In the genomic region with DNA sequence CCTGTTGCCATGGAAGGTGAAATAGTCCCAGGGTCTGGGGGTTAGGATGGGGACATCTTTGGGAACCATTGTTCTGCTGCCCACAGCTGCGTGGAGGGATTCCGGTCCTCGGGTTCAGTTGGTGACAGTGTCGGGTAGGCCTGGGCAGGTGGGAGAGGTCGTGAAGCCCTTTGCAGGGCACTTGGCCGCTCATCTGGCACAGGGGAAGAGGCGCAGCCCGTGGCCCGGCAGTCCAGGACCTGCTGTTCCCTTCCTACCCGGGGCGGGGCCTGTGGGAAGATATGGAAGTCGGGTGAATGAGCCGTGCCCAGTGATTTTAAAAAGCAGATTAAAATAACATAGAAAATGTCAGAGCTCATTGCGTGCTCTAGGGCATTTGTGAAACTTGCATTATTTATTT, we compare ENCODE assay signal across 25 cellular contexts. TPM values are rescaled to one million over a fixed set of nuclear protein-coding genes. Genes with fewer than 3 reads are reported as not detected.
A peak's percentile ranks its signal among the peaks of the same experiment; 100 is the strongest.
DNase-seq lines count a peak whose midpoint lies in the region; ATAC-seq, FAIRE-seq and TF ChIP-seq lines count a peak whose summit lies in the region.
"Had no signal": no experiment of that assay in that cellular context is flagged by ENCODE, and none has a peak within 500 bp of the region (broad histone marks: within the 10 kb centered on the region; RNA-seq: fewer than 3 reads in every experiment).

No MANE protein-coding gene starts in this region.

- H2BK5ac ChIP-seq in H9 (ENCODE audit: insufficient read length, low read length): no peak overlapping the region

- no peak overlapping the region for H3T11ph ChIP-seq in H9 (ENCODE audit: low read length)

- H4K8ac ChIP-seq in H9 (replicated peaks; ENCODE audit: insufficient read length, low read depth, low read length): no peak overlapping the region

- no peaks in the 10 kb centered on the region for H3K23me2 ChIP-seq in H9 (ENCODE audit: insufficient read length, low read depth, low read length, poor library complexity, severe bottlenecking)

- H4K20me1 ChIP-seq in H9 (ENCODE audit: control insufficient read depth, insufficient read depth, insufficient read length) (no peaks in the 10 kb centered on the region), astrocyte (ENCODE audit: insufficient read depth, low read length) (peaks cover 87% of the 10 kb centered on the region)

- H3K27ac ChIP-seq in H9 (ENCODE audit: insufficient read length, low read depth, low read length): no peak overlapping the region
- H3K27ac ChIP-seq in astrocyte (ENCODE audit: low read depth, low read length): no peak overlapping the region
- H3K27ac ChIP-seq in small intestine (ENCODE audit: low read depth in 1 of 2, low read length in 1 of 2): no peak overlapping the region
- H3K27ac ChIP-seq: A549, C4-2B, SJSA1 had no signal

- H3K27me3 ChIP-seq in H9 (ENCODE audit: insufficient read depth, low read length) (no peaks in the 10 kb centered on the region), astrocyte (ENCODE audit: insufficient read depth, low read length) (no peaks in the 10 kb centered on the region), small intestine (ENCODE audit: control insufficient read depth in 2 of 2, insufficient read depth in 2 of 2, low read length in 2 of 2) (no peaks in the 10 kb centered on the region)
- H3K27me3 ChIP-seq: SJSA1 had no signal

- no peak overlapping the region for H4K5ac ChIP-seq in H9 (ENCODE audit: insufficient read length, low read depth, low read length)

- H3K4me2 ChIP-seq in H9 (ENCODE audit: insufficient read depth, insufficient read length, low read length) (no peak overlapping the region), astrocyte (ENCODE audit: low read length) (no peak overlapping the region)
- H3K4me2 ChIP-seq: A549 had no signal

- TF ChIP-seq CTCF in H9 (conservative IDR thresholded peaks at IDR 0.05) (no peak), astrocyte (IDR thresholded peaks at IDR 0.05; ENCODE audit: insufficient read depth, low read depth, low read length) (no peak), nephron progenitor cell (IDR thresholded peaks at IDR 0.05) (no peak)

- H3K4me1 Mint-ChIP-seq in H9: no peaks in the 10 kb centered on the region; a peak in 1 of 4 replicates
- peaks cover 7% of the 10 kb centered on the region for H3K4me1 Mint-ChIP-seq in astrocyte (ENCODE audit: low read depth, unreplicated experiment)
- peaks cover 31% of the 10 kb centered on the region for H3K4me1 Mint-ChIP-seq in nephron progenitor cell

- H3K9me3 ChIP-seq in H9 (ENCODE audit: control insufficient read depth, low read depth, low read length) (no peaks in the 10 kb centered on the region), astrocyte (ENCODE audit: insufficient read depth, low read depth, low read length) (no peaks in the 10 kb centered on the region), small intestine (ENCODE audit: control insufficient read depth, low read depth) (no peaks in the 10 kb centered on the region)
- H3K9me3 ChIP-seq: A549, Caco-2, SJSA1 had no signal

- H3K4me1 ChIP-seq in H9 (ENCODE audit: insufficient read depth, low read length) (no peaks in the 10 kb centered on the region), astrocyte (ENCODE audit: insufficient read depth, low read length) (peaks cover 7% of the 10 kb centered on the region), small intestine (ENCODE audit: control insufficient read depth in 2 of 2, insufficient read depth in 1 of 2, low read depth in 1 of 2, low read length in 1 of 2) (no peaks in the 10 kb centered on the region)
- H3K4me1 ChIP-seq: A549, Caco-2, SJSA1 had no signal

- H3K4me3 Mint-ChIP-seq in H9 (no peak overlapping the region), astrocyte (ENCODE audit: unreplicated experiment) (no peak overlapping the region), nephron progenitor cell (no peak overlapping the region)
- H3K4me3 Mint-ChIP-seq: CD8-positive, alpha-beta T cell had no signal

- H3K36me3 ChIP-seq in astrocyte (ENCODE audit: insufficient read depth, low read length): no peaks in the 10 kb centered on the region
- no peaks in the 10 kb centered on the region for H3K36me3 ChIP-seq in small intestine (ENCODE audit: control insufficient read depth in 2 of 2, insufficient read depth in 2 of 2, low read length in 2 of 2)

- no peak overlapping the region for H2BK12ac ChIP-seq in H9 (ENCODE audit: insufficient read length, low read depth, low read length)

- ATAC-seq in HG02588 (IDR thresholded peaks at IDR 0.05; ENCODE audit: unreplicated experiment): no peak
- ATAC-seq in GM19455 (IDR thresholded peaks at IDR 0.05; ENCODE audit: unreplicated experiment): no peak
- ATAC-seq: A549; CD8-positive, alpha-beta T cell; HCT116 had no signal

- no peak overlapping the region for H2AK5ac ChIP-seq in H9 (ENCODE audit: insufficient read length, low read length)

- 0 out of 5 replicates have a peak, but pooled peaks cover 0 to 2% of the 10 kb centered on the region in 2 experiments for H3K9me3 Mint-ChIP-seq in H9
- no peaks in the 10 kb centered on the region for H3K9me3 Mint-ChIP-seq in astrocyte (ENCODE audit: unreplicated experiment)
- no peaks in the 10 kb centered on the region for H3K9me3 Mint-ChIP-seq in nephron progenitor cell
- H3K9me3 Mint-ChIP-seq: CD8-positive, alpha-beta T cell had no signal

- H3K4me3 ChIP-seq in astrocyte (ENCODE audit: insufficient read depth, low read depth, low read length): no peak overlapping the region
- H3K4me3 ChIP-seq in small intestine (ENCODE audit: low read depth in 1 of 2, low read length in 2 of 2): no peak overlapping the region
- H3K4me3 ChIP-seq: A549, SJSA1 had no signal

- no peak overlapping the region for H3K18ac ChIP-seq in H9 (ENCODE audit: insufficient read length, low read depth, low read length)

- H2BK120ac ChIP-seq in H9 (ENCODE audit: low read depth, low read length, poor library complexity, severe bottlenecking): no peak overlapping the region

- H2BK15ac ChIP-seq in H9 (ENCODE audit: low read depth, low read length): no peak overlapping the region

- FAIRE-seq in astrocyte (lab: Jason Lieb, UNC) (no peak), small intestine (lab: Jason Lieb, UNC) (no peak)
- FAIRE-seq: A549, G401.6, H1, RCC 7860 had no signal

- H3K27me3 Mint-ChIP-seq in H9 (ENCODE audit: low read depth) (no peaks in the 10 kb centered on the region), astrocyte (ENCODE audit: low read depth, unreplicated experiment) (no peaks in the 10 kb centered on the region), nephron progenitor cell (ENCODE audit: low read depth, poor library complexity) (peaks cover 3% of the 10 kb centered on the region)

- DNase-seq in H9 (no peak), astrocyte (ENCODE audit: low read depth) (no peak), nephron progenitor cell (no peak), small intestine (peak; percentile 65), retina (no peak)
- DNase-seq: AML-193; Caco-2; CD8-positive, alpha-beta T cell; NCI-H1048; NCI-H1417 treated with DMSO at 0.1 percent for 48 hours; NCI-H1694 treated with DMSO at 0.1 percent for 48 hours; NCI-H2081 treated with DMSO at 0.1 percent for 48 hours; NCI-H2171 treated with DMSO at 0.1 percent for 48 hours; NCI-H345; NCI-H524; NCI-H748 treated with DMSO at 0.1 percent for 48 hours had no signal

- H3K9ac ChIP-seq in H9 (ENCODE audit: extremely low read depth, insufficient read length, low read length) (no peak overlapping the region), astrocyte (ENCODE audit: low read length) (no peak overlapping the region)

- H4K91ac ChIP-seq in H9 (ENCODE audit: insufficient read length, low read depth, low read length): no peak overlapping the region

- H3K56ac ChIP-seq in H9 (ENCODE audit: insufficient read length, low read depth, low read length): no peak overlapping the region

- H3K79me1 ChIP-seq in H9 (ENCODE audit: insufficient read depth, low read depth, low read length, poor library complexity, severe bottlenecking): peaks cover 5% of the 10 kb centered on the region

- H3K4ac ChIP-seq in H9 (ENCODE audit: low read depth, low read length): no peak overlapping the region

- H3K36me3 Mint-ChIP-seq in H9 (ENCODE audit: insufficient read depth in 1 of 3, low read depth in 3 of 3) (peaks cover 0 to 9% (median 5%) of the 10 kb centered on the region in 3 experiments; a peak in 3 of 7 replicates), astrocyte (ENCODE audit: low read depth, unreplicated experiment) (peaks cover 3% of the 10 kb centered on the region), nephron progenitor cell (ENCODE audit: low read depth) (peaks cover 27% of the 10 kb centered on the region)

- H3K27ac Mint-ChIP-seq in H9 (peak overlapping the region; percentile 37 to 55 (median 46); a peak in 4 of 7 replicates), astrocyte (ENCODE audit: unreplicated experiment) (peak overlapping the region; percentile 69), nephron progenitor cell (peak overlapping the region; percentile 93)
- H3K27ac Mint-ChIP-seq: CD8-positive, alpha-beta T cell had no signal

- H3K79me2 ChIP-seq in H9 (ENCODE audit: insufficient read depth, low read length) (peaks cover 4% of the 10 kb centered on the region; the same call in 1 of the 2 replicates), astrocyte (ENCODE audit: insufficient read depth, low read length) (peaks cover 70% of the 10 kb centered on the region)

- WGBS in H9 (ENCODE audit: extremely low coverage, insufficient read length, low lambda C conversion rate): no CpG with 5 or more reads among the region's 14 CpGs
- 69 to 88% (median 74%) methylated on average over 14 of the region's 14 CpGs for WGBS in small intestine, 3 donors

- no peak overlapping the region for H2BK20ac ChIP-seq in H9 (ENCODE audit: low read depth, low read length, poor library complexity, severe bottlenecking)

- H3K14ac ChIP-seq in H9 (ENCODE audit: insufficient read depth, low read length): no peak overlapping the region

- H2AFZ ChIP-seq in H9 (ENCODE audit: low read length): no peak overlapping the region
- no peak overlapping the region for H2AFZ ChIP-seq in astrocyte (ENCODE audit: low read depth, low read length)

- H3K23ac ChIP-seq in H9 (ENCODE audit: insufficient read length, low read depth, low read length): no peak overlapping the region

RNA-seq across cellular contexts. Expression of a gene that starts 44.8 kb away (rescaled TPM):
- total RNA-seq in H9 (2021): 41.8 and 43.7 TPM in 2 replicates
- total RNA-seq in astrocyte: 55.2 and 61.4 TPM in 2 replicates
- 10 to 100 TPM in 1 of 3 donors, 1 to 10 TPM in 2; 8.1 to 11.4 (median 9.8) TPM for polyA plus RNA-seq in small intestine
